Comparison of ENCODE assay signal across 10 cellular contexts in the genomic region with DNA sequence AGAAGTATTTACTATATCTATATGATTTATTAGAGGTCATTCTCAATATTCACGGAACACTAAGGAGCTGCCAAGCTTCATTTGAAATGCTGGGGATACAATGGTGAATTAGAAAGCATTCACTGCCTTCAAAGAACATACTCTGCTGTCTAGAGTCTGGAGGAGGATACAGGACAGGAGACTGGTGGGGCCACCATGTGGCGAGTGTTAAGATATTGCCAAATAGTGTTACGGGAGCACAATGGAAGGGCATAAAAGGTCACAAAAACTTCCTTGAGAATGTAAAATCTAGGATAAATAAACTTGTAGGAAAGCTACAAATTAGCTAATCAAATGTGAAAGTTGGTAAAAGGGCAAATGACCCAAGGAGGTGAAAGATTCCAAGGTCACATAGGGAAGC.
DNase-seq lines count a peak whose midpoint lies in the region; ATAC-seq and TF ChIP-seq lines count a peak whose summit lies in the region.
"Had no signal": no experiment of that assay in that cellular context is flagged by ENCODE, and none has a peak within 500 bp of the region (broad histone marks: within the 10 kb centered on the region; RNA-seq: fewer than 3 reads in every experiment).

No MANE protein-coding gene starts in this region.

- DNase-seq in D341Med (ENCODE audit: low spot score) (peak; percentile 37), HuH-7 (ENCODE audit: low spot score) (peak; percentile 10), astrocyte of the spinal cord (ENCODE audit: low read depth, low spot score) (no peak), mesendoderm (peak; percentile 70), NCI-H2171 (lab: John Stamatoyannopoulos, UW) (no peak), G401 (ENCODE audit: low spot score) (no peak)
- DNase-seq: NCI-H510A, T1000 had no signal

- H3K36me3 ChIP-seq in mesendoderm (ENCODE audit: control insufficient read depth, insufficient read depth, low read length) = no peaks in the 10 kb centered on the region

- H3K56ac ChIP-seq in mesendoderm (ENCODE audit: low read length) = no peak overlapping the region

- H3K4me1 ChIP-seq in mesendoderm (ENCODE audit: control insufficient read depth, low read depth, low read length) = no peaks in the 10 kb centered on the region

- no peak overlapping the region for H4K8ac ChIP-seq in mesendoderm (ENCODE audit: low read depth, low read length)

- no peak overlapping the region for H3K4ac ChIP-seq in mesendoderm (ENCODE audit: low read depth, low read length)

- H3K4me2 ChIP-seq in mesendoderm (ENCODE audit: low read length) = no peak overlapping the region

- H3K23ac ChIP-seq in mesendoderm (ENCODE audit: low read length) = no peak overlapping the region

- H2BK5ac ChIP-seq in mesendoderm (ENCODE audit: low read length) = no peak overlapping the region

- no peaks in the 10 kb centered on the region for H3K79me1 ChIP-seq in mesendoderm (ENCODE audit: low read length)

- in situ Hi-C loops in astrocyte of the spinal cord (cut with HindIII; ENCODE audit: low sequenced_read_pairs) = no loop called here
- in situ Hi-C loops in G401 (cut with HindIII; ENCODE audit: low sequenced_read_pairs) = no loop called here

- H2BK120ac ChIP-seq in mesendoderm (ENCODE audit: low read depth, low read length) = no peak overlapping the region

- H4K5ac ChIP-seq in mesendoderm (ENCODE audit: low read length) = no peak overlapping the region

- no peak overlapping the region for H2AK5ac ChIP-seq in mesendoderm (ENCODE audit: low read length)

- no peak overlapping the region for H3K27ac ChIP-seq in mesendoderm (ENCODE audit: low read depth, low read length)

- peak; percentile 6 for TF ChIP-seq CTCF in astrocyte of the spinal cord (IDR thresholded peaks at IDR 0.05; ENCODE audit: low read depth, low read length)

- H3K4me3 ChIP-seq in astrocyte of the spinal cord (ENCODE audit: low read depth, low read length) (no peak overlapping the region), mesendoderm (ENCODE audit: low read length) (no peak overlapping the region)

- WGBS in mesendoderm (ENCODE audit: extremely low coverage, insufficient coverage, low lambda C conversion rate) = no CpG with 5 or more reads among the region's 3 CpGs

- no peak overlapping the region for H3K18ac ChIP-seq in mesendoderm (ENCODE audit: low read length)

- H3K27me3 ChIP-seq in mesendoderm (ENCODE audit: insufficient read depth, low read length, poor library complexity) = no peaks in the 10 kb centered on the region

- no peak for ATAC-seq in HG02763 (IDR thresholded peaks at IDR 0.05; ENCODE audit: unreplicated experiment)
- no peak for ATAC-seq in HG02610 (IDR thresholded peaks at IDR 0.05; ENCODE audit: unreplicated experiment)

- no peak overlapping the region for H2BK15ac ChIP-seq in mesendoderm (replicated peaks; ENCODE audit: low read depth)

- no peaks in the 10 kb centered on the region for H3K79me2 ChIP-seq in mesendoderm (ENCODE audit: control insufficient read depth, insufficient read depth, low read length)

- H3K9ac ChIP-seq in mesendoderm (ENCODE audit: low read length) = no peak overlapping the region

Comparison
In these comparisons a context has a peak if more than half of its experiments do, and no peak if none do; other contexts are left out.
1. DNase-seq: peak in D341Med (single experiment), HuH-7 (single experiment) and mesendoderm (single experiment); none in astrocyte of the spinal cord (single experiment), NCI-H2171 (single experiment) and G401 (single experiment).